In genomic region chr10:91328320-91328984, GRCh38 we compare ENCODE assay signal across 30 cellular contexts.
"Had no signal": no experiment of that assay in that cellular context is flagged by ENCODE, and none has a peak within 500 bp of the region (broad histone marks: within the 10 kb centered on the region; RNA-seq: fewer than 3 reads in every experiment).

No MANE protein-coding gene starts in this region.

- FAIRE-seq: RCC 7860 had no signal

- H3K4me2 ChIP-seq: PC-9 had no signal

- H3K27ac ChIP-seq: brain microvascular endothelial cell, cardiac muscle cell, PC-9, WERI-Rb-1 had no signal

- DNase-seq: activated CD4-positive, alpha-beta memory T cell treated with anti-CD3 and anti-CD28 coated beads, Interleukin-2, amount 10 ng/mL, durations not matched to agents 7 days and 5 days; activated CD4-positive, alpha-beta T cell treated with anti-CD3 and anti-CD28 coated beads for 1 hour; activated CD4-positive, alpha-beta T cell treated with anti-CD3 and anti-CD28 coated beads for 48 hours; activated CD4-positive, CD25-positive, alpha-beta regulatory T cell; activated CD8-positive, alpha-beta memory T cell treated with anti-CD3 and anti-CD28 coated beads for 24 hours; activated CD8-positive, alpha-beta memory T cell treated with anti-CD3 and anti-CD28 coated beads, Interleukin-2, amount 10 ng/mL, durations not matched to agents 7 days and 5 days; activated CD8-positive, alpha-beta memory T cell treated with anti-CD3 and anti-CD28 coated beads, Interleukin-2, amount 50 U/mL, for 48 hours; activated effector memory CD4-positive, alpha-beta T cell treated with Interleukin-2 at 50 U/mL for 16 hours; activated naive CD4-positive, alpha-beta T cell treated with anti-CD3 and anti-CD28 coated beads, Interleukin-2, amount 10 ng/mL, durations not matched to agents 7 days and 5 days; activated naive CD8-positive, alpha-beta T cell treated with anti-CD3 and anti-CD28 coated beads, Interleukin-2, amount 50 U/mL, for 24 hours; activated T-cell treated with anti-CD3 and anti-CD28 coated beads, Interleukin-2, amount 50 U/mL, for 48 hours; amniotic stem cell; aorta; brain microvascular endothelial cell; MG63; NCI-H1048; NCI-H1105 treated with DMSO at 0.1 percent for 48 hours; NCI-H1436; NCI-H1694; NCI-H1930; NCI-H2081 treated with DMSO at 0.1 percent for 48 hours; NCI-H345; NCI-H524 treated with DMSO at 0.1 percent for 48 hours; PC-9; Right ventricle myocardium superior; SW 1271; T1000; WERI-Rb-1 had no signal

- H3K4me3 ChIP-seq: cardiac muscle cell, MG63, PC-9 had no signal

- H3K27me3 ChIP-seq: brain microvascular endothelial cell, MG63 had no signal

- H3K36me3 ChIP-seq: brain microvascular endothelial cell, cardiac muscle cell, MG63, WERI-Rb-1 had no signal

- H2AFZ ChIP-seq: PC-9 had no signal

- ATAC-seq: activated CD8-positive, alpha-beta memory T cell treated with anti-CD3 and anti-CD28 coated beads, Interleukin-2, amount 10 ng/mL, durations not matched to agents 7 days and 5 days; activated naive CD8-positive, alpha-beta T cell treated with anti-CD3 and anti-CD28 coated beads, Interleukin-2, amount 50 U/mL, for 24 hours had no signal
